Comparison of ENCODE assay signal across 29 cellular contexts in the genomic region with DNA sequence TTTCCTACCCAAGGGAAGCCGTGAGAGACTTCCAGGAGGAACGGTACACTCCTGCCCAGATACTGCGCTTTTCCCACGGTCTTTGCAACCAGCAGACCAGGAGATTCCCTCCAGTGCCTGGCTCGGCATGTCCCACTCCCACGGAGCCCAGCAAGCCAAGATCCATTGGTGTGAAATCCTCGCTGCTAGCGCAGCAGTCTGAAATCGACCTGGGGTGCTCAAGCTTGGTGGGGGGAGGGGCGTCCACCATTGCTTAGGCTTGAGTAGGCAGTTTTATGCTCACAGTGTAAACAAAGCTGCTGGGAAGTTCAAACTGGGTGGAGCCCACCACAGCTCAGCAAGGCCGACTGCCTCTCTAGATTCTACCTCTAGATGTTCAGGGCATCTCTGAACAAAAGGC.
"Had no signal": no experiment of that assay in that cellular context is flagged by ENCODE, and none has a peak within 500 bp of the region (broad histone marks: within the 10 kb centered on the region; RNA-seq: fewer than 3 reads in every experiment).

No MANE protein-coding gene starts in this region.

- H3K27ac Mint-ChIP-seq: naive thymus-derived CD8-positive, alpha-beta T cell; natural killer cell treated with Interleukin-12 subunit alpha and Interleukin-12 subunit beta and Interleukin-15 and Interleukin-18, amount 100 ng/mL, for 72 hours; nephron progenitor cell; progenitor cell of endocrine pancreas; stimulated activated effector memory CD8-positive, alpha-beta T cell treated with anti-CD3 and anti-CD28 coated beads, Interleukin-12 subunit alpha, Interleukin-12 subunit beta, amount 100 ng/mL, for 72 hours; stimulated activated naive B cell treated with anti-CD40 and anti-IgM and Interleukin-4, amounts not matched to agents 10 μg/mL and 1 μg/mL and 100 μg/mL, for 72 hours; stimulated activated naive CD8-positive, alpha-beta T cell treated with anti-CD3 and anti-CD28 coated beads, Interleukin-15, Interleukin-2, amounts not matched to agents 100 ng/mL and 50 ng/mL, for 24 hours; type B pancreatic cell had no signal

- H3K4me1 Mint-ChIP-seq: naive thymus-derived CD8-positive, alpha-beta T cell; nephron progenitor cell; stimulated activated effector memory CD8-positive, alpha-beta T cell treated with anti-CD3 and anti-CD28 coated beads, Interleukin-12 subunit alpha, Interleukin-12 subunit beta, amount 100 ng/mL, for 72 hours; stimulated activated naive B cell treated with anti-CD40 and anti-IgM and Interleukin-4, amounts not matched to agents 10 μg/mL and 1 μg/mL and 100 μg/mL, for 72 hours had no signal

- H3K27me3 ChIP-seq: neutrophil, pancreas, right lobe of liver, sigmoid colon, suprapubic skin, testis, tibial artery, transverse colon, upper lobe of right lung, uterus had no signal

- H3K36me3 Mint-ChIP-seq: naive thymus-derived CD8-positive, alpha-beta T cell; natural killer cell treated with Interleukin-12 subunit alpha and Interleukin-12 subunit beta and Interleukin-15 and Interleukin-18, amount 100 ng/mL, for 72 hours; stimulated activated effector memory CD8-positive, alpha-beta T cell treated with anti-CD3 and anti-CD28 coated beads, Interleukin-12 subunit alpha, Interleukin-12 subunit beta, amount 100 ng/mL, for 72 hours; stimulated activated naive B cell treated with anti-CD40 and anti-IgM and Interleukin-4, amounts not matched to agents 10 μg/mL and 1 μg/mL and 100 μg/mL, for 72 hours; type B pancreatic cell had no signal

- H3K4me1 ChIP-seq: pancreas, psoas muscle, right lobe of liver, sigmoid colon, suprapubic skin, testis, tibial artery, transverse colon, upper lobe of right lung, uterus had no signal

- DNase-seq: naive thymus-derived CD8-positive, alpha-beta T cell; nephron progenitor cell; nucleus accumbens; pancreas; psoas muscle; right lobe of liver; sigmoid colon; small intestine; stimulated activated CD4-positive, alpha-beta T cell treated with anti-CD3 and anti-CD28 coated beads, Interleukin-15, amount 100 ng/mL, for 24 hours; stimulated activated CD4-positive, alpha-beta T cell treated with anti-CD3 and anti-CD28 coated beads, Interleukin-2, amount 100 ng/mL, for 24 hours; stimulated activated CD4-positive, alpha-beta T cell treated with anti-CD3 and anti-CD28 coated beads, Interleukin-2, amount 100 ng/mL, for 48 hours; stimulated activated CD4-positive, alpha-beta T cell treated with anti-CD3 and anti-CD28 coated beads, Interleukin-4, amount 100 ng/mL, for 24 hours; stimulated activated naive B cell treated with anti-CD40 and anti-IgM and Interleukin-4, amounts not matched to agents 10 μg/mL and 1 μg/mL and 100 μg/mL, for 72 hours; stimulated activated naive CD4-positive, alpha-beta T cell treated with Interleukin-2 at 50 U/mL for 16 hours; substantia nigra; testis; tibial artery; transverse colon; upper lobe of right lung; uterus had no signal

- H3K27me3 Mint-ChIP-seq: progenitor cell of endocrine pancreas; stimulated activated naive B cell treated with anti-CD40 and anti-IgM and Interleukin-4, amounts not matched to agents 10 μg/mL and 1 μg/mL and 100 μg/mL, for 72 hours; stimulated activated naive CD8-positive, alpha-beta T cell treated with anti-CD3 and anti-CD28 coated beads, Interleukin-15, Interleukin-2, amounts not matched to agents 100 ng/mL and 50 ng/mL, for 24 hours; type B pancreatic cell had no signal

- H3K4me3 ChIP-seq: pancreas, psoas muscle, right lobe of liver, sigmoid colon, suprapubic skin, testis, tibial artery, transverse colon, upper lobe of right lung, uterus had no signal

- H3K9me3 Mint-ChIP-seq: stimulated activated effector memory CD8-positive, alpha-beta T cell treated with anti-CD3 and anti-CD28 coated beads, Interleukin-12 subunit alpha, Interleukin-12 subunit beta, amount 100 ng/mL, for 72 hours; stimulated activated naive CD8-positive, alpha-beta T cell treated with anti-CD3 and anti-CD28 coated beads, Interleukin-15, Interleukin-2, amounts not matched to agents 100 ng/mL and 50 ng/mL, for 24 hours; type B pancreatic cell had no signal

- H3K9me3 ChIP-seq: neutrophil, pancreas, right lobe of liver, sigmoid colon, suprapubic skin, testis, transverse colon, upper lobe of right lung had no signal

- H3K36me3 ChIP-seq: neutrophil, pancreas, right lobe of liver, sigmoid colon, suprapubic skin, tibial artery, transverse colon, upper lobe of right lung, uterus had no signal

- H3K4me3 Mint-ChIP-seq: naive thymus-derived CD8-positive, alpha-beta T cell; natural killer cell treated with Interleukin-12 subunit alpha and Interleukin-12 subunit beta and Interleukin-15 and Interleukin-18, amount 100 ng/mL, for 72 hours; nephron progenitor cell; neural crest cell; stimulated activated effector memory CD8-positive, alpha-beta T cell treated with anti-CD3 and anti-CD28 coated beads, Interleukin-12 subunit alpha, Interleukin-12 subunit beta, amount 100 ng/mL, for 72 hours; stimulated activated naive B cell treated with anti-CD40 and anti-IgM and Interleukin-4, amounts not matched to agents 10 μg/mL and 1 μg/mL and 100 μg/mL, for 72 hours; stimulated activated naive CD8-positive, alpha-beta T cell treated with anti-CD3 and anti-CD28 coated beads, Interleukin-15, Interleukin-2, amounts not matched to agents 100 ng/mL and 50 ng/mL, for 24 hours; type B pancreatic cell had no signal

- H3K27ac ChIP-seq: neutrophil, pancreas, psoas muscle, right lobe of liver, sigmoid colon, suprapubic skin, testis, tibial artery, transverse colon, upper lobe of right lung, uterus had no signal

- ATAC-seq: naive thymus-derived CD8-positive, alpha-beta T cell; natural killer cell treated with Interleukin-12 subunit alpha and Interleukin-12 subunit beta and Interleukin-15 and Interleukin-18, amount 100 ng/mL, for 72 hours; pancreas; psoas muscle; right cardiac atrium; right lobe of liver; stimulated activated effector memory CD8-positive, alpha-beta T cell treated with anti-CD3 and anti-CD28 coated beads, Interleukin-12 subunit alpha, Interleukin-12 subunit beta, amount 100 ng/mL, for 72 hours; stimulated activated naive B cell treated with anti-CD40 and anti-IgM and Interleukin-4, amounts not matched to agents 10 μg/mL and 1 μg/mL and 100 μg/mL, for 72 hours; upper lobe of right lung had no signal
